ENCODE assay signal across 26 cellular contexts in the genomic region with DNA sequence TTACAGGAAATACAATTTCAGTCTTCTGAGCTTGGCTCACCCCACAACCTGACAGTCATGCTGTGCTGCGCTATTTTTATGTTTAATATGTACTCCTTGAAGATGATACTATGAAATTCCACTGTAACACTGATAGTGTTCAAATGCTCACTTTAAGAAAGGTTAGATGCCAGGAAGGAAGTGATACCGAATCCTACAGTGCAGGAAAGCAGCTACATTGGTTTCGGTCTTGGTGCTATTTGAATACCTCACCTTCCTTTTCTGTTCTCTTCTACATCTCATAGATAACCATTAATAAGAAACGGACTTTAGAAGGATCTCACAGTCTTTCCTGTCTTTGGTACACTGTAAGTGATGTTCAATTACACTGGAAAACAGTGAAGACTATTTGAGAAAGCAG.
A peak's percentile ranks its signal among the peaks of the same experiment; 100 is the strongest.
DNase-seq lines count a peak whose midpoint lies in the region; ATAC-seq and TF ChIP-seq lines count a peak whose summit lies in the region.
"Had no signal": no experiment of that assay in that cellular context is flagged by ENCODE, and none has a peak within 500 bp of the region (broad histone marks: within the 10 kb centered on the region; RNA-seq: fewer than 3 reads in every experiment).

No MANE protein-coding gene starts in this region.

- in situ Hi-C loops in GM13976 (cut with MboI; ENCODE audit: low sequenced_read_pairs, unreplicated experiment): no loop called here

- H3K27me3 ChIP-seq in GM06990 (replicated peaks; ENCODE audit: control insufficient read depth, insufficient read depth, low read length): no peaks in the 10 kb centered on the region

- ATAC-seq in GM18907 (IDR thresholded peaks at IDR 0.05; ENCODE audit: unreplicated experiment): peak; percentile 86
- peak; percentile 46 for ATAC-seq in HG02798 (IDR thresholded peaks at IDR 0.05; ENCODE audit: poor library complexity, unreplicated experiment)
- ATAC-seq in HG03354 (IDR thresholded peaks at IDR 0.05; ENCODE audit: poor library complexity, severe bottlenecking, unreplicated experiment): peak; percentile 82
- ATAC-seq in HG03196 (IDR thresholded peaks at IDR 0.05; ENCODE audit: unreplicated experiment): no peak
- ATAC-seq: naive thymus-derived CD4-positive, alpha-beta T cell had no signal

- H3K36me3 ChIP-seq in GM06990 (ENCODE audit: control insufficient read depth, insufficient read depth, low read length): no peaks in the 10 kb centered on the region

- TF ChIP-seq CTCF in GM06990 (IDR thresholded peaks at IDR 0.05; ENCODE audit: insufficient read depth, low read length, poor library complexity, severe bottlenecking) (no peak), GM13976 (IDR thresholded peaks at IDR 0.05; ENCODE audit: borderline replicate concordance, control extremely low read depth, extremely low read depth, insufficient read depth, missing control alignments) (no peak)

- DNase-seq in GM06990 (ENCODE audit: extremely low read depth, insufficient read length): peak; percentile 16
- DNase-seq in GM13976 (ENCODE audit: low spot score): no peak
- no peak for DNase-seq in NCI-H82 (lab: John Stamatoyannopoulos, UW)
- no peak for DNase-seq in amygdala (lab: John Stamatoyannopoulos, UW)
- DNase-seq: activated CD4-positive, alpha-beta T cell treated with anti-CD3 and anti-CD28 coated beads for 48 hours; activated CD8-positive, alpha-beta memory T cell treated with anti-CD3 and anti-CD28 coated beads for 24 hours; activated effector memory CD4-positive, alpha-beta T cell treated with Interleukin-2 at 50 U/mL for 16 hours; activated naive CD8-positive, alpha-beta T cell treated with anti-CD3 and anti-CD28 coated beads, Interleukin-2, amount 10 ng/mL, durations not matched to agents 7 days and 5 days; caudate nucleus; EL; foreskin fibroblast; head of caudate nucleus; IMR-90; kidney; midbrain; naive thymus-derived CD4-positive, alpha-beta T cell; NCI-H1092; NCI-H187 treated with DMSO at 0.1 percent for 48 hours; NCI-H524 treated with DMSO at 0.1 percent for 48 hours; nucleus accumbens; SHP77 treated with DMSO at 0.1 percent for 48 hours; stimulated activated naive CD4-positive, alpha-beta T cell treated with Interleukin-2 at 50 U/mL for 16 hours had no signal

- no peak overlapping the region for H3K4me3 ChIP-seq in GM06990 (replicated peaks; ENCODE audit: low read depth, low read length)
